In the genomic region with DNA sequence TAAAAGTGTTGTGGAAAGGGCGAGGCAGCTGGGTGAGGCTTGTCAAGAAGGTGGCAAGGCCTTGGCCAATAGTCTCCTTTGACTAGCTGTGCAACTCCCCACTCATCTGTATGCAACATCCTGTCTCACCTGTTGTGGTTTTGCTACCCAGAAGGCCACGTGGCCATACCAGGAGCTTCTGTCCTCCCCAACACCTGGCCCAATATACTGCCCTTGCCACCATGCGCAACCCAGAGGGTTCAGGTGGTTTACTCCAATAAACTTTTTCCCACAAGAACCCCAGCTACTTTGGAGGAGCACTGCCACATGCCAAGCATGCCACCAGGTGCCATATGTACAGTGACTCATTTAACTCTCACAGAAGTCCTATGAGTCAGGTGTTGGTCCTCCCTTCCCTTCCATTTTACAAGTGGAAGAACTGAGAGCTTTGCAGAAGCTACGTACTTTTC, we compare ENCODE assay signal across 1 cellular context.
TF ChIP-seq lines count a peak whose summit lies in the region.

No MANE protein-coding gene starts in this region.

TF ChIP-seq in A549, 52 proteins besides CTCF, POLR2A, EP300 and RAD21:
- TF ChIP-seq FOSL2 (IDR thresholded peaks at IDR 0.05), result no peak
- no peak; the same call in 1 of the 2 replicates for TF ChIP-seq FOSL2 (CRISPR knock-in tag; IDR thresholded peaks at IDR 0.05)
- TF ChIP-seq, protein P1, sequence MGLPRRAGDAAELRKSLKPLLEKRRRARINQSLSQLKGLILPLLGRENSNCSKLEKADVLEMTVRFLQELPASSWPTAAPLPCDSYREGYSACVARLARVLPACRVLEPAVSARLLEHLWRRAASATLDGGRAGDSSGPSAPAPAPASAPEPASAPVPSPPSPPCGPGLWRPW (IDR thresholded peaks at IDR 0.05), result no peak
- TF ChIP-seq CHD2 (IDR thresholded peaks at IDR 0.05; ENCODE audit: low read length, partially characterized antibody), result no peak
- TF ChIP-seq, protein P2, sequence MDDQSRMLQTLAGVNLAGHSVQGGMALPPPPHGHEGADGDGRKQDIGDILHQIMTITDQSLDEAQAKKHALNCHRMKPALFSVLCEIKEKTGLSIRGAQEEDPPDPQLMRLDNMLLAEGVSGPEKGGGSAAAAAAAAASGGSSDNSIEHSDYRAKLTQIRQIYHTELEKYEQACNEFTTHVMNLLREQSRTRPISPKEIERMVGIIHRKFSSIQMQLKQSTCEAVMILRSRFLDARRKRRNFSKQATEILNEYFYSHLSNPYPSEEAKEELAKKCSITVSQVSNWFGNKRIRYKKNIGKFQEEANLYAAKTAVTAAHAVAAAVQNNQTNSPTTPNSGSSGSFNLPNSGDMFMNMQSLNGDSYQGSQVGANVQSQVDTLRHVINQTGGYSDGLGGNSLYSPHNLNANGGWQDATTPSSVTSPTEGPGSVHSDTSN (IDR thresholded peaks at IDR 0.05), result no peak
- TF ChIP-seq TP53 (CRISPR knock-in tag; IDR thresholded peaks at IDR 0.05), result no peak
- no peak for TF ChIP-seq JUN (IDR thresholded peaks at IDR 0.05)
- TF ChIP-seq, protein P3, sequence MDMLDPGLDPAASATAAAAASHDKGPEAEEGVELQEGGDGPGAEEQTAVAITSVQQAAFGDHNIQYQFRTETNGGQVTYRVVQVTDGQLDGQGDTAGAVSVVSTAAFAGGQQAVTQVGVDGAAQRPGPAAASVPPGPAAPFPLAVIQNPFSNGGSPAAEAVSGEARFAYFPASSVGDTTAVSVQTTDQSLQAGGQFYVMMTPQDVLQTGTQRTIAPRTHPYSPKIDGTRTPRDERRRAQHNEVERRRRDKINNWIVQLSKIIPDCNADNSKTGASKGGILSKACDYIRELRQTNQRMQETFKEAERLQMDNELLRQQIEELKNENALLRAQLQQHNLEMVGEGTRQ (IDR thresholded peaks at IDR 0.05), result no peak
- TF ChIP-seq, protein P4, sequence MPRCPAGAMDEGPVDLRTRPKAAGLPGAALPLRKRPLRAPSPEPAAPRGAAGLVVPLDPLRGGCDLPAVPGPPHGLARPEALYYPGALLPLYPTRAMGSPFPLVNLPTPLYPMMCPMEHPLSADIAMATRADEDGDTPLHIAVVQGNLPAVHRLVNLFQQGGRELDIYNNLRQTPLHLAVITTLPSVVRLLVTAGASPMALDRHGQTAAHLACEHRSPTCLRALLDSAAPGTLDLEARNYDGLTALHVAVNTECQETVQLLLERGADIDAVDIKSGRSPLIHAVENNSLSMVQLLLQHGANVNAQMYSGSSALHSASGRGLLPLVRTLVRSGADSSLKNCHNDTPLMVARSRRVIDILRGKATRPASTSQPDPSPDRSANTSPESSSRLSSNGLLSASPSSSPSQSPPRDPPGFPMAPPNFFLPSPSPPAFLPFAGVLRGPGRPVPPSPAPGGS (IDR thresholded peaks at IDR 0.05), result no peak
